ENCODE assay signal across 11 cellular contexts in genomic region chr9:17528859-17529258, GRCh38. TPM values are rescaled to one million over a fixed set of nuclear protein-coding genes. Genes with fewer than 3 reads are reported as not detected.
DNase-seq lines count a peak whose midpoint lies in the region; ATAC-seq and TF ChIP-seq lines count a peak whose summit lies in the region.
"Had no signal": no experiment of that assay in that cellular context is flagged by ENCODE, and none has a peak within 500 bp of the region (broad histone marks: within the 10 kb centered on the region; RNA-seq: fewer than 3 reads in every experiment).

No MANE protein-coding gene starts in this region.

- no peaks in the 10 kb centered on the region for H3K4me1 Mint-ChIP-seq in endothelial cell (ENCODE audit: unreplicated experiment)
- no peaks in the 10 kb centered on the region for H3K4me1 Mint-ChIP-seq in CD8-positive, alpha-beta T cell (ENCODE audit: low read depth)

- no peak for ATAC-seq in CD8-positive, alpha-beta T cell

- no peaks in the 10 kb centered on the region for H3K9me3 Mint-ChIP-seq in endothelial cell (ENCODE audit: unreplicated experiment)
- no peaks in the 10 kb centered on the region for H3K9me3 Mint-ChIP-seq in CD8-positive, alpha-beta T cell

- intact Hi-C loops in CD8-positive, alpha-beta T cell (cut with DNase I, micrococcal nuclease): no loop called here

- no peaks in the 10 kb centered on the region for H3K4me1 ChIP-seq in CD8-positive, alpha-beta T cell (ENCODE audit: insufficient read depth, low read length)

- no peak overlapping the region for H3K4me3 Mint-ChIP-seq in endothelial cell (ENCODE audit: unreplicated experiment)
- H3K4me3 Mint-ChIP-seq in CD8-positive, alpha-beta T cell: no peak overlapping the region
- H3K4me3 Mint-ChIP-seq: CD14-positive monocyte had no signal

- H3K36me3 Mint-ChIP-seq in endothelial cell (ENCODE audit: low read depth, unreplicated experiment): no peaks in the 10 kb centered on the region
- H3K36me3 Mint-ChIP-seq in CD8-positive, alpha-beta T cell: no peaks in the 10 kb centered on the region
- H3K36me3 Mint-ChIP-seq: CD14-positive monocyte had no signal

- POLR2A ChIA-PET in CD8-positive, alpha-beta T cell (lab: Charles Lee): no interaction called here

- CTCF ChIA-PET in CD8-positive, alpha-beta T cell (lab: Charles Lee): no interaction called here

- no peaks in the 10 kb centered on the region for H3K27me3 Mint-ChIP-seq in endothelial cell (ENCODE audit: unreplicated experiment)
- H3K27me3 Mint-ChIP-seq in CD8-positive, alpha-beta T cell (ENCODE audit: low read depth): no peaks in the 10 kb centered on the region

- no peaks in the 10 kb centered on the region for H3K27me3 ChIP-seq in CD8-positive, alpha-beta T cell (ENCODE audit: insufficient read depth, low read length)

- H3K27ac Mint-ChIP-seq in endothelial cell (ENCODE audit: unreplicated experiment): no peak overlapping the region
- H3K27ac Mint-ChIP-seq in CD8-positive, alpha-beta T cell: no peak overlapping the region
- H3K27ac Mint-ChIP-seq: CD14-positive monocyte had no signal

- DNase-seq in NCI-H524 (lab: John Stamatoyannopoulos, UW): peak; percentile 2 to 37
- DNase-seq in NCI-H524 treated with DMSO at 0.1 percent for 48 hours (lab: John Stamatoyannopoulos, UW): no peak
- peak; percentile 31 for DNase-seq in NCI-H748 treated with DMSO at 0.1 percent for 48 hours (lab: John Stamatoyannopoulos, UW)
- DNase-seq in endothelial cell (ENCODE audit: low spot score): no peak
- peak; percentile 66 for DNase-seq in superior temporal gyrus (ENCODE audit: extremely low spot score)
- DNase-seq in stimulated activated naive CD4-positive, alpha-beta T cell treated with Interleukin-2 at 50 U/mL for 16 hours (lab: John Stamatoyannopoulos, UW): no peak
- DNase-seq in iPS-NIHi7 (ENCODE audit: extremely low spot score): no peak
- no peak for DNase-seq in CD8-positive, alpha-beta T cell
- DNase-seq: KG1 had no signal

- no peak overlapping the region for H3K27ac ChIP-seq in CD8-positive, alpha-beta T cell (ENCODE audit: low read depth, low read length)
- H3K27ac ChIP-seq: epithelial cell of prostate had no signal

- H3K9me3 ChIP-seq in CD8-positive, alpha-beta T cell (ENCODE audit: low read length): no peaks in the 10 kb centered on the region

- H3K4me3 ChIP-seq in CD8-positive, alpha-beta T cell (ENCODE audit: low read depth, low read length): no peak overlapping the region

- peak; percentile 48 for TF ChIP-seq CTCF in endothelial cell (IDR thresholded peaks at IDR 0.05; ENCODE audit: unreplicated experiment)
- no peak for TF ChIP-seq CTCF in CD8-positive, alpha-beta T cell (IDR thresholded peaks at IDR 0.05)

- H3K36me3 ChIP-seq in CD8-positive, alpha-beta T cell (ENCODE audit: insufficient read depth, low read length): no peaks in the 10 kb centered on the region

RNA-seq across cellular contexts. Expression of gene SH3GL2, which starts 50.0 kb away (rescaled TPM):
- total RNA-seq in endothelial cell (ENCODE audit: unreplicated experiment): 1.6 TPM
- not detected for total RNA-seq in CD8-positive, alpha-beta T cell

Comparison
In these comparisons a context has a peak if more than half of its experiments do, and no peak if none do; other contexts are left out.
1. DNase-seq: peak in NCI-H524 (2 of 2), NCI-H748 treated with DMSO at 0.1 percent for 48 hours (single experiment) and superior temporal gyrus (single experiment); none in NCI-H524 treated with DMSO at 0.1 percent for 48 hours (single experiment), endothelial cell (single experiment), stimulated activated naive CD4-positive, alpha-beta T cell treated with Interleukin-2 at 50 U/mL for 16 hours (single experiment), iPS-NIHi7 (single experiment) and CD8-positive, alpha-beta T cell (0 of 7).